Comparison of ENCODE assay signal across 17 cellular contexts in the genomic region with DNA sequence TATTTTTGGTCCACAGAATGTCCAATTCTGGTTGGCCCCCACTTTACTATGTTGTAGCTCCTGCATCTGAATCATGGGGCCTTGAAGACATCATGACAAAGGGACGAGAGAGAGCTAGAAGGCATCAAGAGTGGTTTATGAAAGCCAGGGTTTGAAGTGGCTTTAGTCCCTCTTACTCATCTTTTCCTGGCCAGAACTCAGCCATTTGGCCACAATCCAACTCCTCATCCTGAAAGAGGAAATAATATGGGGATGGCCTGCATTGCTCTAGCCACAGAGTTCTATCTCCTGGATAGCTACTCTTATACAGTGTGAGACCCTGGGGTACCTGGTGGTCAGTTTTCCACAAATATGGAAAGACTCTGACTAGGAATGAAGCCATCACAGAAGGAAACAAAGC.
"Had no signal": no experiment of that assay in that cellular context is flagged by ENCODE, and none has a peak within 500 bp of the region (broad histone marks: within the 10 kb centered on the region; RNA-seq: fewer than 3 reads in every experiment).

No MANE protein-coding gene starts in this region.

- H3K4me1 ChIP-seq: esophagus squamous epithelium, gastrocnemius medialis, heart right ventricle had no signal

- H3K9me3 ChIP-seq: esophagus squamous epithelium, gastrocnemius medialis had no signal

- H3K27me3 Mint-ChIP-seq: activated naive CD8-positive, alpha-beta T cell; type B pancreatic cell had no signal

- H3K4me1 Mint-ChIP-seq: nephron had no signal

- DNase-seq: activated CD4-positive, alpha-beta T cell treated with anti-CD3 and anti-CD28 coated beads, Interleukin-2, amount 50 U/mL, for 4 hours; activated CD4-positive, CD25-positive, alpha-beta regulatory T cell treated with anti-CD3 and anti-CD28 coated beads, Interleukin-2, amount 50 U/mL, for 72 hours; activated gamma-delta T cell; activated T-cell treated with anti-CD3 and anti-CD28 coated beads, Interleukin-2, amount 50 U/mL, for 48 hours; dorsolateral prefrontal cortex; esophagus squamous epithelium; gastrocnemius medialis; heart right ventricle; kidney; mesendoderm; stimulated activated CD4-positive, alpha-beta T cell treated with anti-CD3 and anti-CD28 coated beads, Interleukin-2, amount 100 ng/mL, for 24 hours; stimulated activated naive CD4-positive, alpha-beta T cell; T-helper 2 cell had no signal

- H3K9me3 Mint-ChIP-seq: type B pancreatic cell had no signal

- H3K27me3 ChIP-seq: dorsolateral prefrontal cortex, esophagus squamous epithelium, gastrocnemius medialis, heart right ventricle had no signal

- H3K27ac ChIP-seq: dorsolateral prefrontal cortex, esophagus squamous epithelium, gastrocnemius medialis, heart right ventricle had no signal

- H3K4me3 ChIP-seq: dorsolateral prefrontal cortex, esophagus squamous epithelium, gastrocnemius medialis, heart right ventricle had no signal

- H3K36me3 ChIP-seq: esophagus squamous epithelium, gastrocnemius medialis, heart right ventricle had no signal

- ATAC-seq: gastrocnemius medialis, heart right ventricle, sciatic nerve had no signal

- H3K36me3 Mint-ChIP-seq: activated naive CD8-positive, alpha-beta T cell; type B pancreatic cell had no signal

- H3K4me3 Mint-ChIP-seq: activated naive CD8-positive, alpha-beta T cell; nephron; type B pancreatic cell had no signal

- H3K27ac Mint-ChIP-seq: activated naive CD8-positive, alpha-beta T cell; nephron; type B pancreatic cell had no signal
